8 cellular contexts compared by ENCODE assay signal in genomic region chr5:150412319-150413175, GRCh38. TPM values are rescaled to one million over a fixed set of nuclear protein-coding genes. Genes with fewer than 3 reads are reported as not detected.
DNase-seq lines count a peak whose midpoint lies in the region; TF ChIP-seq lines count a peak whose summit lies in the region.

Gene CD74 (minus strand): TSS chr5:150412910. CDS start chr5:150412749, 161 bp downstream.

- H3K27me3 ChIP-seq in H7 (ENCODE audit: control insufficient read depth, insufficient read depth, low read length), result no peaks in the 10 kb centered on the region

- TF ChIP-seq CTCF in endothelial cell (IDR thresholded peaks at IDR 0.05; ENCODE audit: unreplicated experiment), result no peak

- peak within 1 kb of the TSS; percentile 84 for H3K4me3 Mint-ChIP-seq in endothelial cell (ENCODE audit: unreplicated experiment)

- no peaks in the 10 kb centered on the region for H3K36me3 ChIP-seq in H7 (replicated peaks; ENCODE audit: control insufficient read depth, insufficient read depth, low read length)

- no peaks in the 10 kb centered on the region for H3K9me3 Mint-ChIP-seq in endothelial cell (ENCODE audit: unreplicated experiment)

- peaks cover 5% of the 10 kb centered on the region for H3K27me3 Mint-ChIP-seq in endothelial cell (ENCODE audit: unreplicated experiment)

- H3K36me3 Mint-ChIP-seq in endothelial cell (ENCODE audit: low read depth, unreplicated experiment), result no peaks in the 10 kb centered on the region

- peak; percentile 97 for DNase-seq in GDM1 (lab: John Stamatoyannopoulos, UW)
- DNase-seq in H7, result peak; percentile 90
- peak; percentile 12 for DNase-seq in NCI-H2227 treated with DMSO at 0.1 percent for 48 hours (lab: John Stamatoyannopoulos, UW)
- peak; percentile 68 to 82 (median 68) for DNase-seq in activated CD8-positive, alpha-beta memory T cell treated with anti-CD3 and anti-CD28 coated beads for 48 hours (ENCODE audit: low read depth in 2 of 3, low spot score in 2 of 3)
- peak; percentile 65 for DNase-seq in endothelial cell (ENCODE audit: low spot score)
- DNase-seq in mucosa of gallbladder (ENCODE audit: low spot score), result peak; percentile 88
- DNase-seq in stimulated activated CD8-positive, alpha-beta memory T cell treated with anti-CD3 and anti-CD28 coated beads, Interleukin-7, amount 100 ng/mL, for 24 hours (ENCODE audit: low read depth), result peak; percentile 78
- no peak for DNase-seq in cortex of kidney (lab: John Stamatoyannopoulos, UW)

- H3K4me1 Mint-ChIP-seq in endothelial cell (ENCODE audit: unreplicated experiment), result peaks cover 23% of the 10 kb centered on the region

- H3K27ac Mint-ChIP-seq in endothelial cell (ENCODE audit: unreplicated experiment), result peak within 1 kb of the TSS; percentile 92

- peak within 1 kb of the TSS; percentile 29; the same call in 1 of the 2 replicates for H3K4me3 ChIP-seq in H7 (ENCODE audit: insufficient read depth, low read depth, low read length)

RNA-seq across cellular contexts. Expression of gene CD74, which starts in this region (rescaled TPM):
- 18.0 and 32.2 TPM in 2 replicates for total RNA-seq in H7 (2014; rRNA removed; shearing (Covaris generic))
- total RNA-seq in endothelial cell (ENCODE audit: unreplicated experiment) (170 TPM), mucosa of gallbladder (1,336 TPM)
